14 cellular contexts compared by ENCODE assay signal in the genomic region with DNA sequence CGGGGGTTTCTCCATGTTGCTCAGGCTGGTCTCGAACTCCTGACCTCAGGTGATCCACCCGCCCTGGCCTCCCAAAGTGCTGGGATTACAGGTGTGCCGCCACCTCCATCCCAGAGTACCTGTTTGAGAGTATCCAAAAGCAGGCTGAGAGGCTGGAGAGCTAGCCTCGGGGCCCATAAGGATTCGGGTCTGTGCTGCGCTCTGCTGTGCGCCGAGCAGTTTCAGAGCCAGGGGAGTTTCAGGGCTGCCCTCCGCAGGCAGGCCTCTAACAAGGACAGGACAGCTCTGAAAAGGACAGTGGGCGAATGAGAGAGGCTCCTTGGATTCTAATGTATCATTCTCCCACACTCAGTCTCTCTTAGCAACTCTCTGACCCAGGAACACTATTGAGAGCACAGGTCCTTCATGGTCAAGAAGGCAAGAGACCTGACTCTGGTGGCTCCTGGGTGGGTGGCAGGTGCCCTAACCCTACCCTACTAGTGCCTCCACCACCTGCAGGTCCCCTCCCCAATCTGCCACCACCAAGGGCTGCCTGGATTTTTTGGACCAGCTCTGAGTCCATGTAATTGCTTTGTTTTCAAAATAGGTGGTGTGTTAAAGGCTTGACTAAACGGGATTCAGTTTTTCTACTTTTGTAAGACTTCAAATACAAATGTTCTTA. TPM values are rescaled to one million over a fixed set of nuclear protein-coding genes. Genes with fewer than 3 reads are reported as not detected.
DNase-seq lines count a peak whose midpoint lies in the region; ATAC-seq and TF ChIP-seq lines count a peak whose summit lies in the region.
"Had no signal": no experiment of that assay in that cellular context is flagged by ENCODE, and none has a peak within 500 bp of the region (broad histone marks: within the 10 kb centered on the region; RNA-seq: fewer than 3 reads in every experiment).

No MANE protein-coding gene starts in this region.

- peaks cover 13% of the 10 kb centered on the region for H3K27me3 Mint-ChIP-seq in endodermal cell (ENCODE audit: insufficient read depth)
- H3K27me3 Mint-ChIP-seq: CD4-positive, alpha-beta T cell had no signal

- H3K27ac Mint-ChIP-seq in endodermal cell = no peak overlapping the region
- H3K27ac Mint-ChIP-seq: CD4-positive, alpha-beta T cell had no signal

- H3K4me1 ChIP-seq in HEK293 (ENCODE audit: control insufficient read depth, insufficient read depth, low read length) (peaks cover 10% of the 10 kb centered on the region), endodermal cell (ENCODE audit: control insufficient read depth, insufficient read depth, low read length) (peaks cover 14% of the 10 kb centered on the region), neuronal stem cell (ENCODE audit: control insufficient read depth in 2 of 2, insufficient read depth in 1 of 2, low read depth in 1 of 2, low read length in 2 of 2) (peaks cover 14 to 19% of the 10 kb centered on the region in 2 donors), upper lobe of right lung (peaks cover 11% of the 10 kb centered on the region), osteoblast (ENCODE audit: insufficient read depth, low read length) (peaks cover 8% of the 10 kb centered on the region)
- H3K4me1 ChIP-seq: Caco-2 had no signal

- peak overlapping the region; percentile 47 for H2AK5ac ChIP-seq in neuronal stem cell (ENCODE audit: low read depth, low read length)

- no peak for TF ChIP-seq CTCF in HEK293 (tag by site-specific recombination; IDR thresholded peaks at IDR 0.05)
- no peak for TF ChIP-seq CTCF in endodermal cell (conservative IDR thresholded peaks at IDR 0.05)
- TF ChIP-seq CTCF in upper lobe of right lung (IDR thresholded peaks at IDR 0.05) = no peak
- TF ChIP-seq CTCF in WERI-Rb-1 (IDR thresholded peaks at IDR 0.05; ENCODE audit: low read depth, low read length) = no peak
- TF ChIP-seq CTCF in osteoblast (IDR thresholded peaks at IDR 0.05; ENCODE audit: extremely low read depth, low read depth, low read length) = no peak

- H3K36me3 Mint-ChIP-seq in endodermal cell (ENCODE audit: low read depth) = no peaks in the 10 kb centered on the region

- no peaks in the 10 kb centered on the region for H3K79me1 ChIP-seq in neuronal stem cell (ENCODE audit: low read depth, low read length)

- no peak overlapping the region for H3K4me2 ChIP-seq in neuronal stem cell (ENCODE audit: insufficient read depth, low read length, poor library complexity, severe bottlenecking)
- H3K4me2 ChIP-seq in osteoblast (ENCODE audit: insufficient read depth, low read length) = no peak overlapping the region

- H2BK120ac ChIP-seq in neuronal stem cell (ENCODE audit: low read depth, low read length) = no peak overlapping the region

- peaks cover 7% of the 10 kb centered on the region for H3K27me3 ChIP-seq in endodermal cell (ENCODE audit: control insufficient read depth, insufficient read depth, low read length, poor library complexity, severe bottlenecking)
- no peaks in the 10 kb centered on the region for H3K27me3 ChIP-seq in neuronal stem cell (ENCODE audit: control insufficient read depth in 3 of 3, insufficient read depth in 3 of 3, low read depth in 1 of 3, low read length in 3 of 3)
- no peaks in the 10 kb centered on the region for H3K27me3 ChIP-seq in upper lobe of right lung
- H3K27me3 ChIP-seq in WERI-Rb-1 (ENCODE audit: insufficient read depth, low read depth, severe bottlenecking) = no peaks in the 10 kb centered on the region
- peaks cover 13% of the 10 kb centered on the region for H3K27me3 ChIP-seq in osteoblast (ENCODE audit: insufficient read depth, low read length)

- H3K4ac ChIP-seq in neuronal stem cell (ENCODE audit: low read length) = no peak overlapping the region

- no peak overlapping the region for H3K4me3 ChIP-seq in HEK293 (ENCODE audit: low read depth, low read length)
- H3K4me3 ChIP-seq in endodermal cell (ENCODE audit: low read length) = no peak overlapping the region
- H3K4me3 ChIP-seq in neuronal stem cell (ENCODE audit: low read length in 2 of 2) = no peak overlapping the region
- H3K4me3 ChIP-seq in upper lobe of right lung = no peak overlapping the region
- H3K4me3 ChIP-seq in WERI-Rb-1 (ENCODE audit: low read depth, low read length) = no peak overlapping the region
- no peak overlapping the region for H3K4me3 ChIP-seq in osteoblast (ENCODE audit: insufficient read depth, low read length)
- H3K4me3 ChIP-seq: HAP-1 had no signal

- intact Hi-C loops in upper lobe of right lung (cut with DNase I) = no loop called here

- CTCF ChIA-PET in HEK293 (lab: Yijun Ruan, JAX) = no interaction called here

- H3K18ac ChIP-seq in neuronal stem cell (ENCODE audit: low read length) = no peak overlapping the region

- H3K79me2 ChIP-seq in osteoblast (ENCODE audit: insufficient read depth, low read length) = no peaks in the 10 kb centered on the region

- no peaks in the 10 kb centered on the region for H4K20me1 ChIP-seq in osteoblast (ENCODE audit: insufficient read depth, low read length)

- no peak for ATAC-seq in upper lobe of right lung

- H2BK5ac ChIP-seq in neuronal stem cell (ENCODE audit: low read length) = no peak overlapping the region

- no peak overlapping the region for H3K9ac ChIP-seq in endodermal cell (ENCODE audit: extremely low read depth, low read length, poor library complexity, severe bottlenecking)
- no peak overlapping the region for H3K9ac ChIP-seq in neuronal stem cell (ENCODE audit: low read depth, low read length, poor library complexity)

- no peak overlapping the region for H4K91ac ChIP-seq in neuronal stem cell (ENCODE audit: low read depth, low read length, poor library complexity)

- H2BK12ac ChIP-seq in neuronal stem cell (ENCODE audit: low read length) = no peak overlapping the region

- POLR2A ChIA-PET in HEK293 (lab: Yijun Ruan, JAX) = no interaction called here

- H3K9me3 Mint-ChIP-seq in endodermal cell = peaks cover 10% of the 10 kb centered on the region
- H3K9me3 Mint-ChIP-seq: CD4-positive, alpha-beta T cell had no signal

- H3K23ac ChIP-seq in neuronal stem cell (ENCODE audit: low read depth, low read length, poor library complexity) = no peak overlapping the region

- peak overlapping the region; percentile 86 for H2BK15ac ChIP-seq in neuronal stem cell (ENCODE audit: low read length)

- H3K4me1 Mint-ChIP-seq in endodermal cell = peaks cover 22% of the 10 kb centered on the region

- H4K8ac ChIP-seq in neuronal stem cell (ENCODE audit: low read depth, low read length) = no peak overlapping the region

- DNase-seq in endodermal cell (peak; percentile 43), neuronal stem cell (ENCODE audit: low spot score) (no peak), upper lobe of right lung (peak; percentile 17), NCI-H1694 treated with DMSO at 0.1 percent for 48 hours (lab: John Stamatoyannopoulos, UW) (no peak), WERI-Rb-1 (no peak), osteoblast (ENCODE audit: insufficient read length, low spot score, missing footprints) (no peak)
- DNase-seq: ACHN; Caco-2; CD4-positive, alpha-beta T cell; GDM1 had no signal

- 98 to 100% methylated on average over 10 to 12 of the region's 12 CpGs for WGBS in endodermal cell (ENCODE audit: insufficient coverage in 1 of 2, insufficient read length in 1 of 2), 2 experiments
- WGBS in neuronal stem cell (ENCODE audit: extremely low coverage in 2 of 2, insufficient read length in 2 of 2, insufficient replicate concordance in 1 of 2), 2 donors = no CpG with 5 or more reads among the region's 12 CpGs

- H3K27ac ChIP-seq in HEK293 (ENCODE audit: extremely low read depth, low read depth, low read length) (no peak overlapping the region), endodermal cell (ENCODE audit: low read depth, low read length) (no peak overlapping the region), neuronal stem cell (replicated peaks; ENCODE audit: low read length) (no peak overlapping the region), upper lobe of right lung (no peak overlapping the region), WERI-Rb-1 (no peak overlapping the region), osteoblast (ENCODE audit: low read depth, low read length) (no peak overlapping the region)
- H3K27ac ChIP-seq: C4-2B, HL-60 had no signal

- H3K36me3 ChIP-seq in HEK293 (ENCODE audit: control insufficient read depth in 2 of 2, insufficient read depth in 1 of 2, low read length in 2 of 2) = no peaks in the 10 kb centered on the region
- no peaks in the 10 kb centered on the region for H3K36me3 ChIP-seq in endodermal cell (ENCODE audit: control insufficient read depth, insufficient read depth, low read length)
- H3K36me3 ChIP-seq in neuronal stem cell (replicated peaks in 1 of 2; ENCODE audit: control insufficient read depth in 2 of 2, insufficient read depth in 2 of 2, low read length in 2 of 2) = no peaks in the 10 kb centered on the region
- no peaks in the 10 kb centered on the region for H3K36me3 ChIP-seq in upper lobe of right lung
- H3K36me3 ChIP-seq in WERI-Rb-1 = no peaks in the 10 kb centered on the region
- no peaks in the 10 kb centered on the region for H3K36me3 ChIP-seq in osteoblast (ENCODE audit: insufficient read depth, low read length)
- H3K36me3 ChIP-seq: HAP-1 had no signal

- H3K4me3 Mint-ChIP-seq in endodermal cell = no peak overlapping the region
- H3K4me3 Mint-ChIP-seq: CD4-positive, alpha-beta T cell had no signal

- H3K14ac ChIP-seq in neuronal stem cell (ENCODE audit: low read length) = no peak overlapping the region

- H2AFZ ChIP-seq in neuronal stem cell (ENCODE audit: low read length) (no peak overlapping the region), osteoblast (ENCODE audit: low read length) (no peak overlapping the region)

- H3K9me3 ChIP-seq in HEK293 (ENCODE audit: control insufficient read depth, insufficient read depth, low read depth, low read length) = no peaks in the 10 kb centered on the region
- H3K9me3 ChIP-seq in endodermal cell (ENCODE audit: control insufficient read depth, low read length) = no peaks in the 10 kb centered on the region
- H3K9me3 ChIP-seq in neuronal stem cell (replicated peaks in 1 of 2; ENCODE audit: control insufficient read depth in 2 of 2, insufficient read depth in 1 of 2, low read depth in 1 of 2, low read length in 2 of 2) = peaks cover 0 to 2% of the 10 kb centered on the region in 2 donors
- H3K9me3 ChIP-seq in upper lobe of right lung = no peaks in the 10 kb centered on the region
- H3K9me3 ChIP-seq in WERI-Rb-1 (ENCODE audit: severe bottlenecking) = no peaks in the 10 kb centered on the region
- no peaks in the 10 kb centered on the region for H3K9me3 ChIP-seq in osteoblast (ENCODE audit: low read depth, low read length)
- H3K9me3 ChIP-seq: Caco-2, HAP-1 had no signal

RNA-seq across cellular contexts. Expression of a gene that starts 27.8 kb away (rescaled TPM):
- total RNA-seq in endodermal cell = 10 to 100 TPM; 61.3 to 86.5 TPM
- 76.3 TPM for polyA plus RNA-seq in endodermal cell (2013, experiment 1 of 2)
- polyA plus RNA-seq in endodermal cell (2013, experiment 2 of 2) = 65.0 TPM
- 67.9 TPM for polyA plus RNA-seq in neuronal stem cell (2013, experiment 1 of 2)
- polyA plus RNA-seq in neuronal stem cell (2013, experiment 2 of 2) = 67.5 TPM
- total RNA-seq in upper lobe of right lung = 30.3 TPM
- 18.8 and 22.1 TPM in 2 replicates for total RNA-seq in osteoblast

Comparison
In these comparisons a context has a peak if more than half of its experiments do, and no peak if none do; other contexts are left out.
1. DNase-seq: peak in endodermal cell (single experiment) and upper lobe of right lung (single experiment); none in neuronal stem cell (single experiment), NCI-H1694 treated with DMSO at 0.1 percent for 48 hours (single experiment), WERI-Rb-1 (single experiment) and osteoblast (single experiment).